34 cellular contexts compared by ENCODE assay signal in genomic region chr4:6430927-6431326, GRCh38.
"Had no signal": no experiment of that assay in that cellular context is flagged by ENCODE, and none has a peak within 500 bp of the region (broad histone marks: within the 10 kb centered on the region; RNA-seq: fewer than 3 reads in every experiment).

No MANE protein-coding gene starts in this region.

- H3K36me3 ChIP-seq: MG63 had no signal

- H3K27me3 ChIP-seq: MG63 had no signal

- H3K4me3 ChIP-seq: MG63 had no signal

- H3K9ac ChIP-seq: KMS-11 had no signal

- H3K27ac ChIP-seq: KMS-11 had no signal

- H3K9me3 ChIP-seq: MG63 had no signal

- DNase-seq: Karpas-422, Kasumi-1, KG1, MG63, MM.1S, MV-4-11, NCI-H1048, NCI-H1092, NCI-H1092 treated with DMSO at 0.1 percent for 48 hours, NCI-H1105, NCI-H1105 treated with DMSO at 0.1 percent for 48 hours, NCI-H1417, NCI-H1417 treated with DMSO at 0.1 percent for 48 hours, NCI-H1436, NCI-H1436 treated with DMSO at 0.1 percent for 48 hours, NCI-H146, NCI-H1694, NCI-H1694 treated with DMSO at 0.1 percent for 48 hours, NCI-H187, NCI-H187 treated with DMSO at 0.1 percent for 48 hours, NCI-H1930, NCI-H2029, NCI-H2029 treated with DMSO at 0.1 percent for 48 hours, NCI-H2081, NCI-H2081 treated with DMSO at 0.1 percent for 48 hours, NCI-H2107, NCI-H2171, NCI-H2171 treated with DMSO at 0.1 percent for 48 hours, NCI-H2227 treated with DMSO at 0.1 percent for 48 hours, NCI-H226, NCI-H345, NCI-H446, NCI-H446 treated with DMSO at 0.1 percent for 48 hours had no signal
